ENCODE assay signal across 19 cellular contexts in genomic region chr6:10591411-10592160, GRCh38.
"Had no signal": no experiment of that assay in that cellular context is flagged by ENCODE, and none has a peak within 500 bp of the region (broad histone marks: within the 10 kb centered on the region; RNA-seq: fewer than 3 reads in every experiment).

No MANE protein-coding gene starts in this region.

- H3K4me1 Mint-ChIP-seq: mesothelial cell of epicardium had no signal

- H3K9ac ChIP-seq: parathyroid adenoma had no signal

- H3K9me3 ChIP-seq: ascending aorta, heart left ventricle, lower lobe of right lung, suprapubic skin, upper lobe of right lung had no signal

- ATAC-seq: activated CD8-positive, alpha-beta T cell treated with anti-CD3 and anti-CD28 coated beads for 36 hours; activated naive CD8-positive, alpha-beta T cell treated with anti-CD3 and anti-CD28 coated beads, Interleukin-2, amount 50 U/mL, for 24 hours; activated T-cell treated with anti-CD3 and anti-CD28 coated beads, Interleukin-2, amount 50 U/mL, for 72 hours; heart left ventricle; lower lobe of right lung; T-cell; upper lobe of right lung had no signal

- H3K4me3 Mint-ChIP-seq: activated CD8-positive, alpha-beta T cell treated with anti-CD3 and anti-CD28 coated beads for 36 hours; activated naive CD8-positive, alpha-beta T cell treated with anti-CD3 and anti-CD28 coated beads, Interleukin-2, amount 50 U/mL, for 24 hours; activated T-cell treated with anti-CD3 and anti-CD28 coated beads, Interleukin-2, amount 50 U/mL, for 72 hours; mesothelial cell of epicardium; T-cell had no signal

- H3K27ac Mint-ChIP-seq: activated CD8-positive, alpha-beta T cell treated with anti-CD3 and anti-CD28 coated beads for 36 hours; activated naive CD8-positive, alpha-beta T cell treated with anti-CD3 and anti-CD28 coated beads, Interleukin-2, amount 50 U/mL, for 24 hours; activated T-cell treated with anti-CD3 and anti-CD28 coated beads, Interleukin-2, amount 50 U/mL, for 72 hours; mesothelial cell of epicardium; T-cell had no signal

- H3K4me1 ChIP-seq: lower lobe of right lung, parathyroid adenoma, suprapubic skin, upper lobe of right lung had no signal

- H3K36me3 ChIP-seq: ascending aorta, heart left ventricle, lower lobe of right lung, suprapubic skin, upper lobe of right lung had no signal

- H3K27me3 ChIP-seq: ascending aorta, heart left ventricle, suprapubic skin, upper lobe of right lung had no signal

- DNase-seq: activated CD4-positive, alpha-beta T cell treated with anti-CD3 and anti-CD28 coated beads for 4 hours; activated CD8-positive, alpha-beta memory T cell treated with anti-CD3 and anti-CD28 coated beads, Interleukin-2, amount 50 U/mL, for 4 hours; activated CD8-positive, alpha-beta T cell treated with anti-CD3 and anti-CD28 coated beads for 36 hours; activated gamma-delta T cell treated with Interleukin-2 at 50 U/mL for 16 hours; activated naive CD8-positive, alpha-beta T cell treated with anti-CD3 and anti-CD28 coated beads, Interleukin-2, amount 50 U/mL, for 24 hours; activated T-cell treated with anti-CD3 and anti-CD28 coated beads, Interleukin-2, amount 50 U/mL, for 72 hours; heart left ventricle; kidney glomerular epithelial cell; lower lobe of right lung; stimulated activated naive CD4-positive, alpha-beta T cell; T-cell; T1000; upper lobe of right lung had no signal

- H3K27me3 Mint-ChIP-seq: activated CD8-positive, alpha-beta T cell treated with anti-CD3 and anti-CD28 coated beads for 36 hours; activated naive CD8-positive, alpha-beta T cell treated with anti-CD3 and anti-CD28 coated beads, Interleukin-2, amount 50 U/mL, for 24 hours; T-cell had no signal

- H3K27ac ChIP-seq: ascending aorta, lower lobe of right lung, parathyroid adenoma, suprapubic skin, upper lobe of right lung, VCaP had no signal

- H3K36me3 Mint-ChIP-seq: T-cell had no signal

- H2AFZ ChIP-seq: parathyroid adenoma had no signal

- H3K79me2 ChIP-seq: parathyroid adenoma had no signal

- H3K9me3 Mint-ChIP-seq: activated CD8-positive, alpha-beta T cell treated with anti-CD3 and anti-CD28 coated beads for 36 hours; activated naive CD8-positive, alpha-beta T cell treated with anti-CD3 and anti-CD28 coated beads, Interleukin-2, amount 50 U/mL, for 24 hours; activated T-cell treated with anti-CD3 and anti-CD28 coated beads, Interleukin-2, amount 50 U/mL, for 72 hours; mesothelial cell of epicardium; T-cell had no signal

- H3K4me3 ChIP-seq: ascending aorta, heart left ventricle, lower lobe of right lung, skin epidermis, suprapubic skin, upper lobe of right lung had no signal
